In genomic region chr4:47017081-47017480, GRCh38 we compare ENCODE assay signal across 20 cellular contexts. TPM values are rescaled to one million over a fixed set of nuclear protein-coding genes. Genes with fewer than 3 reads are reported as not detected.
"Had no signal": no experiment of that assay in that cellular context is flagged by ENCODE, and none has a peak within 500 bp of the region (broad histone marks: within the 10 kb centered on the region; RNA-seq: fewer than 3 reads in every experiment).

No MANE protein-coding gene starts in this region.

- H3K4me1 ChIP-seq: colonic mucosa, esophagus squamous epithelium, heart left ventricle, pancreas had no signal

- H3K4me3 ChIP-seq: colonic mucosa, esophagus squamous epithelium, heart left ventricle, pancreas had no signal

- H3K9me3 ChIP-seq: colonic mucosa, esophagus squamous epithelium, pancreas had no signal

- H3K27me3 ChIP-seq: colonic mucosa, esophagus squamous epithelium, heart left ventricle, pancreas had no signal

- H3K36me3 ChIP-seq: colonic mucosa, esophagus squamous epithelium, heart left ventricle, pancreas had no signal

- ATAC-seq: heart left ventricle, left lobe of liver, natural killer cell, pancreas, right cardiac atrium had no signal

- H3K27ac ChIP-seq: colonic mucosa, esophagus squamous epithelium, heart left ventricle, pancreas had no signal

- DNase-seq: colonic mucosa; dermis blood vessel endothelial cell; esophagus squamous epithelium; foreskin melanocyte; heart left ventricle; hippocampal formation; kidney glomerular epithelial cell; mammary epithelial cell; natural killer cell; pancreas; right cardiac atrium; small intestine; stimulated activated CD4-positive, alpha-beta T cell treated with anti-CD3 and anti-CD28 coated beads, Interleukin-12 subunit alpha, Interleukin-12 subunit beta, amount 100 ng/mL, for 4 hours; stimulated activated naive CD4-positive, alpha-beta T cell had no signal

RNA-seq across cellular contexts. Expression of gene GABRB1, which starts 14.3 kb away (rescaled TPM):
- total RNA-seq: dermis blood vessel endothelial cell, esophagus squamous epithelium, left lobe of liver, lower leg skin, mammary epithelial cell, myocyte, natural killer cell, neural crest cell, pancreas had no signal
- polyA plus RNA-seq: mammary epithelial cell had no signal

RNA-seq across cellular contexts. Expression of gene GABRA4, which starts 23.7 kb away (rescaled TPM):
- total RNA-seq: dermis blood vessel endothelial cell, epithelial cell of proximal tubule, left lobe of liver, mammary epithelial cell, myocyte, natural killer cell, neural crest cell, progenitor cell of endocrine pancreas had no signal
- polyA plus RNA-seq: mammary epithelial cell had no signal
